Comparison of ENCODE assay signal across 32 cellular contexts in genomic region chr1:229319487-229319886, GRCh38.
"Had no signal": no experiment of that assay in that cellular context is flagged by ENCODE, and none has a peak within 500 bp of the region (broad histone marks: within the 10 kb centered on the region; RNA-seq: fewer than 3 reads in every experiment).

No MANE protein-coding gene starts in this region.

- H3K9me3 ChIP-seq: ascending aorta, breast epithelium, colonic mucosa, gastrocnemius medialis, heart left ventricle had no signal

- H3K27ac ChIP-seq: ascending aorta, breast epithelium, cardiac muscle cell, colonic mucosa, dorsolateral prefrontal cortex, foreskin keratinocyte, gastrocnemius medialis, heart left ventricle had no signal

- H3K4me3 ChIP-seq: ascending aorta, breast epithelium, cardiac muscle cell, colonic mucosa, dorsolateral prefrontal cortex, gastrocnemius medialis, heart left ventricle had no signal

- DNase-seq: activated CD4-positive, alpha-beta T cell treated with anti-CD3 and anti-CD28 coated beads for 36 hours; activated CD4-positive, alpha-beta T cell treated with anti-CD3 and anti-CD28 coated beads, Interleukin-2, amount 10 ng/mL, durations not matched to agents 7 days and 5 days; activated CD4-positive, alpha-beta T cell treated with anti-CD3 and anti-CD28 coated beads, Interleukin-2, amount 50 U/mL, for 4 hours; activated CD4-positive, CD25-positive, alpha-beta regulatory T cell; activated CD4-positive, CD25-positive, alpha-beta regulatory T cell treated with anti-CD3 and anti-CD28 coated beads, Interleukin-2, amount 50 U/mL, for 72 hours; activated CD8-positive, alpha-beta memory T cell treated with anti-CD3 and anti-CD28 coated beads for 24 hours; activated CD8-positive, alpha-beta T cell treated with anti-CD3 and anti-CD28 coated beads for 36 hours; activated gamma-delta T cell; activated naive CD4-positive, alpha-beta T cell; activated naive CD4-positive, alpha-beta T cell treated with anti-CD3 and anti-CD28 coated beads, Interleukin-2, amount 10 ng/mL, durations not matched to agents 7 days and 5 days; activated naive CD8-positive, alpha-beta T cell treated with anti-CD3 and anti-CD28 coated beads, Interleukin-2, amount 10 ng/mL, durations not matched to agents 7 days and 5 days; activated T-cell treated with anti-CD3 and anti-CD28 coated beads, Interleukin-2, amount 50 U/mL, for 72 hours; central memory CD4-positive, alpha-beta T cell; cerebellar nuclear complex; colonic mucosa; dorsolateral prefrontal cortex; effector memory CD4-positive, alpha-beta T cell; endodermal cell; foreskin keratinocyte; gastrocnemius medialis; glutamatergic neuron; heart left ventricle; T-cell; T1000 had no signal

- H3K4me1 ChIP-seq: ascending aorta, breast epithelium, colonic mucosa, foreskin keratinocyte, gastrocnemius medialis had no signal

- H3K4me1 Mint-ChIP-seq: brain, endodermal cell had no signal

- H3K9me3 Mint-ChIP-seq: activated CD4-positive, alpha-beta T cell treated with anti-CD3 and anti-CD28 coated beads, Interleukin-2, amount 10 ng/mL, durations not matched to agents 7 days and 5 days; activated CD8-positive, alpha-beta T cell treated with anti-CD3 and anti-CD28 coated beads for 36 hours; activated naive CD4-positive, alpha-beta T cell treated with anti-CD3 and anti-CD28 coated beads, Interleukin-2, amount 10 ng/mL, durations not matched to agents 7 days and 5 days; activated naive CD4-positive, alpha-beta T cell treated with anti-CD3 and anti-CD28 coated beads, Interleukin-2, amount 50 U/mL, for 72 hours; activated naive CD8-positive, alpha-beta T cell treated with anti-CD3 and anti-CD28 coated beads, Interleukin-2, amount 10 ng/mL, durations not matched to agents 7 days and 5 days; activated T-cell treated with anti-CD3 and anti-CD28 coated beads, Interleukin-2, amount 50 U/mL, for 72 hours; endodermal cell; T-cell; T-helper 1 cell treated with Interleukin-12 subunit alpha and Interleukin-12 subunit beta and Interleukin-4 antibody, amounts not matched to agents 30 μg/mL and 1 μg/mL, for 36 hours; T-helper 2 cell treated with Interferon-gamma antibody and Interleukin-4, amounts not matched to agents 5 μg/mL and 100 μg/mL, for 36 hours had no signal

- H3K27me3 Mint-ChIP-seq: activated CD4-positive, alpha-beta T cell treated with anti-CD3 and anti-CD28 coated beads for 36 hours; activated CD4-positive, alpha-beta T cell treated with anti-CD3 and anti-CD28 coated beads, Interleukin-2, amount 10 ng/mL, durations not matched to agents 7 days and 5 days; activated CD8-positive, alpha-beta T cell treated with anti-CD3 and anti-CD28 coated beads for 36 hours; activated naive CD4-positive, alpha-beta T cell treated with anti-CD3 and anti-CD28 coated beads, Interleukin-2, amount 10 ng/mL, durations not matched to agents 7 days and 5 days; activated naive CD8-positive, alpha-beta T cell treated with anti-CD3 and anti-CD28 coated beads, Interleukin-2, amount 10 ng/mL, durations not matched to agents 7 days and 5 days; brain; T-cell had no signal

- H3K27me3 ChIP-seq: ascending aorta, breast epithelium, cardiac muscle cell, colonic mucosa, dorsolateral prefrontal cortex, foreskin keratinocyte, gastrocnemius medialis, heart left ventricle had no signal

- H3K36me3 ChIP-seq: colonic mucosa had no signal

- ATAC-seq: activated CD4-positive, alpha-beta T cell treated with anti-CD3 and anti-CD28 coated beads for 36 hours; activated CD8-positive, alpha-beta T cell treated with anti-CD3 and anti-CD28 coated beads for 36 hours; activated naive CD4-positive, alpha-beta T cell treated with anti-CD3 and anti-CD28 coated beads, Interleukin-2, amount 50 U/mL, for 72 hours; activated T-cell treated with anti-CD3 and anti-CD28 coated beads, Interleukin-2, amount 50 U/mL, for 72 hours; esophagus mucosa; foreskin keratinocyte; gastrocnemius medialis; heart left ventricle; T-cell had no signal

- H3K4me3 Mint-ChIP-seq: activated CD4-positive, alpha-beta T cell treated with anti-CD3 and anti-CD28 coated beads for 36 hours; activated CD4-positive, alpha-beta T cell treated with anti-CD3 and anti-CD28 coated beads, Interleukin-2, amount 10 ng/mL, durations not matched to agents 7 days and 5 days; activated CD8-positive, alpha-beta T cell treated with anti-CD3 and anti-CD28 coated beads for 36 hours; activated naive CD4-positive, alpha-beta T cell treated with anti-CD3 and anti-CD28 coated beads, Interleukin-2, amount 10 ng/mL, durations not matched to agents 7 days and 5 days; activated naive CD8-positive, alpha-beta T cell treated with anti-CD3 and anti-CD28 coated beads, Interleukin-2, amount 10 ng/mL, durations not matched to agents 7 days and 5 days; activated T-cell treated with anti-CD3 and anti-CD28 coated beads, Interleukin-2, amount 50 U/mL, for 72 hours; brain; endodermal cell; T-cell; T-helper 1 cell treated with Interleukin-12 subunit alpha and Interleukin-12 subunit beta and Interleukin-4 antibody, amounts not matched to agents 30 μg/mL and 1 μg/mL, for 36 hours; T-helper 2 cell treated with Interferon-gamma antibody and Interleukin-4, amounts not matched to agents 5 μg/mL and 100 μg/mL, for 36 hours had no signal

- H3K27ac Mint-ChIP-seq: activated CD4-positive, alpha-beta T cell treated with anti-CD3 and anti-CD28 coated beads for 36 hours; activated CD4-positive, alpha-beta T cell treated with anti-CD3 and anti-CD28 coated beads, Interleukin-2, amount 10 ng/mL, durations not matched to agents 7 days and 5 days; activated CD8-positive, alpha-beta T cell treated with anti-CD3 and anti-CD28 coated beads for 36 hours; activated naive CD4-positive, alpha-beta T cell treated with anti-CD3 and anti-CD28 coated beads, Interleukin-2, amount 10 ng/mL, durations not matched to agents 7 days and 5 days; activated naive CD4-positive, alpha-beta T cell treated with anti-CD3 and anti-CD28 coated beads, Interleukin-2, amount 50 U/mL, for 72 hours; activated naive CD8-positive, alpha-beta T cell treated with anti-CD3 and anti-CD28 coated beads, Interleukin-2, amount 10 ng/mL, durations not matched to agents 7 days and 5 days; activated T-cell treated with anti-CD3 and anti-CD28 coated beads, Interleukin-2, amount 50 U/mL, for 72 hours; endodermal cell; T-cell; T-helper 1 cell treated with Interleukin-12 subunit alpha and Interleukin-12 subunit beta and Interleukin-4 antibody, amounts not matched to agents 30 μg/mL and 1 μg/mL, for 36 hours; T-helper 2 cell treated with Interferon-gamma antibody and Interleukin-4, amounts not matched to agents 5 μg/mL and 100 μg/mL, for 36 hours had no signal
